8 cellular contexts compared by ENCODE assay signal in the genomic region with DNA sequence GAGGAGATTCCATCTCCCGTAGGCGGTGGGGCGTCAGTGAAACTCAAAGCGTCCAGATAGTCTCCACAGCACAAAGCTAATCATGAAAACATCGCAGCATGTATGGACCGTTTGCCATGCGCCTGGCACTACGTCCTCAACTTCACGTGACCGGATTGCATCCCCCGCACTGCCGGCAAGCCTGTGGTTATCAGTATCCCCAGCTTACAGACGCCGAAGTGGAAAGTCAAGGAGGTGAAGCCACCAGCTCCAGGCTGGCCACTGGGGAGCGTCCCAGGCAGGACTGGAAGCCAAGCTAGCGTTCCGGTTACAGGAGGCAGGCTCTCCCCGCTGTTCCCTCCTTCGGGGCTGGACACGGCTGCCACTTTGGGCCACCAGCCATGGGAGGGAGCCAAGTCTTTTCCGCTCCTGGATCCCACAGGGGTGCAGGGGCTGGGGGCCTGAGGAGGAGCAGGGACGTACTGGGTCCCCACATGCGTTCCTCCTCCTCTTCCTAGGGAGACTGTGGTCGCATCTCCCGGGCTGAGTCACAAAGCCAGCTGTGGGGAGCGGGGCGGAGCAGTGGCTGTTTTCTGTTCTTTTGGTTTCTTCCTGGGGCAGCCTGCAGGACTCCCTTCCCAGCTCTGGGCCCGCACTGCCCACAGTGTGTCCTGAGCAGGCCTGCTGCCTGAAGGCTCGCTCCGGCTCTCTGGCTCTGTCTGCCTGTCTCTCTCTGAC. TPM values are rescaled to one million over a fixed set of nuclear protein-coding genes. Genes with fewer than 3 reads are reported as not detected.
DNase-seq lines count a peak whose midpoint lies in the region; ATAC-seq, FAIRE-seq and TF ChIP-seq lines count a peak whose summit lies in the region.

No MANE protein-coding gene starts in this region.

- peak; percentile 51 for DNase-seq in GM04504 (ENCODE audit: low read depth)
- DNase-seq in RCC 7860 (ENCODE audit: low spot score), result peak; percentile 33
- peak; percentile 50 for DNase-seq in dedifferentiated amniotic fluid mesenchymal stem cell (ENCODE audit: extremely low spot score)
- DNase-seq in right lobe of liver, result peak in 2 of 3 donors; percentile 25 to 56
- peak; percentile 72 to 85 for DNase-seq in suprapubic skin (ENCODE audit: low spot score in 2 of 2)
- DNase-seq in D721Med (ENCODE audit: insufficient read length, low spot score), result no peak

- H3K4me1 ChIP-seq in right lobe of liver (no peaks in the 10 kb centered on the region), suprapubic skin (peaks cover 38% of the 10 kb centered on the region)

- intact Hi-C loops in right lobe of liver (cut with DNase I), result no loop called here

- FAIRE-seq in RCC 7860 (lab: Jason Lieb, UNC) (no peak), D721Med (lab: Jason Lieb, UNC) (no peak)

- H3K4me3 ChIP-seq in right lobe of liver (peak overlapping the region in 1 of 3 donors; percentile 1), suprapubic skin (peak overlapping the region; percentile 39)

- H3K27me3 ChIP-seq in right lobe of liver (no peaks in the 10 kb centered on the region), suprapubic skin (no peaks in the 10 kb centered on the region)

- no peak for TF ChIP-seq CTCF in right lobe of liver (IDR thresholded peaks at IDR 0.05)
- TF ChIP-seq CTCF in suprapubic skin (IDR thresholded peaks at IDR 0.05), result no peak
- TF ChIP-seq CTCF in D721Med (IDR thresholded peaks at IDR 0.05; ENCODE audit: insufficient read depth, missing control alignments), result no peak

- H3K27ac ChIP-seq in right lobe of liver, result no peak overlapping the region
- peak overlapping the region; percentile 20 for H3K27ac ChIP-seq in suprapubic skin

- 14% methylated on average over 10 of the region's 30 CpGs for WGBS in right lobe of liver (ENCODE audit: insufficient coverage, low coverage, low lambda C conversion rate, missing lambda C conversion rate)
- WGBS in suprapubic skin, result 0% methylated on average over 3 of the region's 30 CpGs

- peak; percentile 19 to 45 (median 32) for ATAC-seq in right lobe of liver
- no peak for ATAC-seq in GM21786 (IDR thresholded peaks at IDR 0.05; ENCODE audit: unreplicated experiment)
- ATAC-seq in HG03378 (IDR thresholded peaks at IDR 0.05; ENCODE audit: unreplicated experiment), result no peak

- H3K36me3 ChIP-seq in right lobe of liver (no peaks in the 10 kb centered on the region), suprapubic skin (no peaks in the 10 kb centered on the region)

- H3K9me3 ChIP-seq in right lobe of liver (no peaks in the 10 kb centered on the region), suprapubic skin (no peaks in the 10 kb centered on the region)

- no peak for TF ChIP-seq POLR2A in right lobe of liver (IDR thresholded peaks at IDR 0.05)
- no peak for TF ChIP-seq POLR2A in suprapubic skin (IDR thresholded peaks at IDR 0.05)

- TF ChIP-seq EP300 in suprapubic skin (IDR thresholded peaks at IDR 0.05), result no peak

RNA-seq across cellular contexts. Expression of gene OSBPL5, which starts 4.3 kb away (rescaled TPM):
- total RNA-seq in right lobe of liver (1 to 10 TPM; 2.2 to 6.3 (median 3.4) TPM), suprapubic skin (10 to 100 TPM; 43.4 to 75.2 (median 56.8) TPM)

RNA-seq across cellular contexts. Expression of gene MRGPRG, which starts 49.2 kb away (rescaled TPM):
- total RNA-seq in right lobe of liver, result not detected
- total RNA-seq in suprapubic skin, result not detected

Comparison
In these comparisons a context has a peak if more than half of its experiments do, and no peak if none do; other contexts are left out.
1. ATAC-seq: peak in right lobe of liver (4 of 4); none in GM21786 (single experiment) and HG03378 (single experiment).
2. RNA of gene OSBPL5, which starts 4.3 kb away (total RNA-seq): 43.4 to 75.2 TPM in suprapubic skin; 2.2 to 6.3 TPM in right lobe of liver; every median in the first group is over 4 times any median in the second.